ENCODE assay signal across 8 cellular contexts in the genomic region with DNA sequence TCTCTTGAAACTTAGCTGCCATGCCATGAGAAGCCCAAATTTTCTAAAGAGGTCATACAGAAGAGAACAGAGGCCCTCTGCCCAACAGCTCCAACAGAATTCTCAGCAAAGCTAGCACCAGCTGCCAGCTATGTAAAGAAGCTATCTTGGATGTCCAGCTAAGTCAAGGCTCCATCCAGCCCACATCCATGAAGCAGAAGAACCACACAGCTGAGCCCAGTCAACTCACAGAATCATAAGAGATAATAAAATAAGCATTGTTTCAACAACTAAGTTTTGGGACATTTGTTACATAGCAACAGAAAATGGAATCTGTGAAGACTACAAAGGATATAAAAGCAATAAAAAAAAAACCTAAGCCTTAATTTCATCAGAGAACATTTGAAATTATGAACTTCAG.
"Had no signal": no experiment of that assay in that cellular context is flagged by ENCODE, and none has a peak within 500 bp of the region (broad histone marks: within the 10 kb centered on the region; RNA-seq: fewer than 3 reads in every experiment).

No MANE protein-coding gene starts in this region.

- FAIRE-seq: G401.6, GM12878, GM12891, GM12892, GM18507, GM19239 had no signal

- ATAC-seq: GM12878 had no signal

- DNase-seq: GDM1, GF-D8 had no signal

- H3K4me3 ChIP-seq: GM12878 had no signal
